17 cellular contexts compared by ENCODE assay signal in genomic region chr10:22280078-22280477, GRCh38.
"Had no signal": no experiment of that assay in that cellular context is flagged by ENCODE, and none has a peak within 500 bp of the region (broad histone marks: within the 10 kb centered on the region; RNA-seq: fewer than 3 reads in every experiment).

No MANE protein-coding gene starts in this region.

- H3K9me3 Mint-ChIP-seq: mesothelial cell of epicardium, natural killer cell, neural crest cell had no signal

- H3K79me2 ChIP-seq: hepatocyte had no signal

- H3K36me3 Mint-ChIP-seq: mesothelial cell of epicardium, natural killer cell had no signal

- H3K27me3 ChIP-seq: ovary, transverse colon had no signal

- H3K27ac ChIP-seq: coronary artery, hepatocyte, ovary, stomach, thoracic aorta, transverse colon had no signal

- H2AFZ ChIP-seq: hepatocyte had no signal

- ATAC-seq: natural killer cell, right cardiac atrium had no signal

- H3K9me3 ChIP-seq: ovary, stomach, thoracic aorta, transverse colon had no signal

- H3K4me2 ChIP-seq: hepatocyte had no signal

- H3K4me3 Mint-ChIP-seq: mesothelial cell of epicardium, natural killer cell, neural crest cell had no signal

- DNase-seq: effector CD4-positive, alpha-beta T cell; foreskin melanocyte; head of caudate nucleus; natural killer cell; ovary; right cardiac atrium; small intestine; stimulated activated CD4-positive, alpha-beta T cell treated with anti-CD3 and anti-CD28 coated beads, Interleukin-12 subunit alpha, Interleukin-12 subunit beta, amount 100 ng/mL, for 4 hours; stimulated activated naive CD4-positive, alpha-beta T cell; stomach; substantia nigra; transverse colon had no signal

- H3K27ac Mint-ChIP-seq: mesothelial cell of epicardium, natural killer cell had no signal

- H3K4me1 Mint-ChIP-seq: natural killer cell, neural crest cell had no signal

- H3K36me3 ChIP-seq: ovary, stomach, thoracic aorta, transverse colon had no signal

- FAIRE-seq: small intestine had no signal

- H3K4me3 ChIP-seq: coronary artery, hepatocyte, ovary, stomach, thoracic aorta, transverse colon had no signal

- H3K4me1 ChIP-seq: stomach, transverse colon had no signal
